ENCODE assay signal across 8 cellular contexts in the genomic region with DNA sequence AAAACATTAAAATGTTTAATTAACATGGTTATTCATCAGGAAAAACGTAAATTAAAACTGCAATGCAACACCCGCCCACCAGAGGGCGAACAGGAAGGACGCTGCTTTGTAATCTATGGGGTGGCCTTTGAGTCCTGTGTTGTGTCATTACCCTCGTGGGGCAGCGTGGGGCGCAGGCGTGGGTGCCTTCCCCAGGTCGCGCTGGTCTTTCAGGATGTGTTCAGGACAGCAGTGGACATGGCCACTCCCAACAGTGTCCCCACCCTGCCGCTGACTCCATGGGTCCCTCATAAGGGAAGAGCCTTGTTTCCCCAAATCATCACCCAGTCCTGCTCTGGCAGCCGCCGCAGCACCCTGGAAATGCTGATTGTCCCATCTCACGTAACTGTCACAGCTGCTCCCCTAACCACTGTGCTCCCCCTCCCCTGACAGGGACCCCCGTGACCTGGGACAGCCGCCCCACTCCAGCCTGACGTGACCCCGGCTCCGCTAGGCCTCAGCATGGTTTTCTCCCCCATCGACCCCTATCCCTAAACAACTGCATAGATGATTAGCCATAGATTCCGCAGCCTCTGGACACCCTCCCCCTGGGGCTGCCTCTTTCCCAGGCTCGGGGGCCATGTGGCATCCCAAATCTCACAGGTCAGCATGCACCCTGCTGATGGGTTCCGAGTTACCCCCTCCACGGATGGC. TPM values are rescaled to one million over a fixed set of nuclear protein-coding genes. Genes with fewer than 3 reads are reported as not detected.
DNase-seq lines count a peak whose midpoint lies in the region; ATAC-seq and TF ChIP-seq lines count a peak whose summit lies in the region.

No MANE protein-coding gene starts in this region.

- TF ChIP-seq POLR2A in gastroesophageal sphincter (IDR thresholded peaks at IDR 0.05) (no peak), prostate gland (IDR thresholded peaks at IDR 0.05) (no peak)

- DNase-seq in SIG-M5 treated with dmso at 0.1 percent for 504 hours (lab: John Stamatoyannopoulos, UW; ENCODE audit: unreplicated experiment): peak; percentile 34
- no peak for DNase-seq in SIG-M5 (lab: John Stamatoyannopoulos, UW)
- peak; percentile 23 to 36 for DNase-seq in activated T-helper 1 cell treated with anti-CD3 and anti-CD28 coated beads, Interleukin-2, amount 50 U/mL, for 16 hours (ENCODE audit: low read depth in 1 of 2, low spot score in 1 of 2)
- DNase-seq in prostate gland (ENCODE audit: low spot score): no peak

- WGBS in gastroesophageal sphincter (ENCODE audit: low coverage in 1 of 2), 2 donors: 36 to 50% methylated on average over 10 to 21 of the region's 24 CpGs
- 62% methylated on average over 24 of the region's 24 CpGs for WGBS in prostate gland

- peak overlapping the region; percentile 46; the same call in 1 of the 2 replicates for H2AFZ ChIP-seq in OCI-LY3 (ENCODE audit: low read depth, low read length)

- H3K4me1 ChIP-seq in OCI-LY3 (ENCODE audit: low read length) (no peaks in the 10 kb centered on the region), gastroesophageal sphincter (peaks cover 0 to 6% (median 0%) of the 10 kb centered on the region in 3 donors), prostate gland (replicated peaks) (no peaks in the 10 kb centered on the region)

- H3K4me2 ChIP-seq in OCI-LY3 (ENCODE audit: low read length): no peak overlapping the region

- H3K36me3 ChIP-seq in OCI-LY3 (replicated peaks; ENCODE audit: low read depth, low read length) (no peaks in the 10 kb centered on the region), gastroesophageal sphincter (no peaks in the 10 kb centered on the region), prostate gland (no peaks in the 10 kb centered on the region)

- H3K27ac ChIP-seq in OCI-LY3 (ENCODE audit: low read length) (no peak overlapping the region), gastroesophageal sphincter (no peak overlapping the region), prostate gland (no peak overlapping the region)

- no peak overlapping the region for H3K4me3 ChIP-seq in OCI-LY3 (ENCODE audit: low read length)
- H3K4me3 ChIP-seq in gastroesophageal sphincter: no peak overlapping the region
- H3K4me3 ChIP-seq in prostate gland: no peak overlapping the region

- intact Hi-C loops in prostate gland (cut with DNase I): loop anchor here (10.0 kb wide), 2 partner anchors 362 to 522 kb away; partner anchors contain the start of gene UBAC1

- H3K27me3 ChIP-seq in OCI-LY3 (ENCODE audit: low read depth, low read length) (peaks cover 10% of the 10 kb centered on the region), gastroesophageal sphincter (peaks cover 69% of the 10 kb centered on the region), prostate gland (replicated peaks; ENCODE audit: insufficient read depth) (no peaks in the 10 kb centered on the region)

- ATAC-seq in gastroesophageal sphincter: no peak
- ATAC-seq in GM18909 (IDR thresholded peaks at IDR 0.05; ENCODE audit: poor library complexity, unreplicated experiment): no peak
- no peak for ATAC-seq in HG03439 (IDR thresholded peaks at IDR 0.05; ENCODE audit: unreplicated experiment)

- TF ChIP-seq CTCF in OCI-LY3 (IDR thresholded peaks at IDR 0.05; ENCODE audit: low read depth, low read length): peak; percentile 59
- TF ChIP-seq CTCF in gastroesophageal sphincter (IDR thresholded peaks at IDR 0.05): peak in 3 of 4 experiments; percentile 31 to 70 (median 51)
- peak; percentile 22 to 60 (median 40) for TF ChIP-seq CTCF in prostate gland (IDR thresholded peaks at IDR 0.05)

- H3K9ac ChIP-seq in OCI-LY3 (ENCODE audit: low read length): no peak overlapping the region

- H3K9me3 ChIP-seq in OCI-LY3 (ENCODE audit: insufficient read depth, low read length) (no peaks in the 10 kb centered on the region), gastroesophageal sphincter (no peaks in the 10 kb centered on the region), prostate gland (no peaks in the 10 kb centered on the region)

- no peaks in the 10 kb centered on the region for H4K20me1 ChIP-seq in OCI-LY3 (ENCODE audit: insufficient read depth, low read length)

- no peak for TF ChIP-seq EP300 in gastroesophageal sphincter (IDR thresholded peaks at IDR 0.05)

- H3K79me2 ChIP-seq in OCI-LY3 (ENCODE audit: low read length): no peaks in the 10 kb centered on the region

RNA-seq across cellular contexts. Expression of gene GLT6D1, which starts 36.4 kb away (rescaled TPM):
- total RNA-seq in gastroesophageal sphincter (not detected), prostate gland (not detected)

RNA-seq across cellular contexts. Expression of gene PAEP, which starts 41.4 kb away (rescaled TPM):
- total RNA-seq in gastroesophageal sphincter (not detected), prostate gland (1 to 10 TPM in 1 of 2 donors, not detected in 1; 3.0 TPM)

RNA-seq across cellular contexts. Expression of gene OBP2A, which starts 57.0 kb away (rescaled TPM):
- not detected for total RNA-seq in gastroesophageal sphincter
- total RNA-seq in prostate gland: 10 to 100 TPM in 1 of 2 donors, not detected in 1; 19.7 TPM

Comparison
In these comparisons a context has a peak if more than half of its experiments do, and no peak if none do; other contexts are left out.
1. DNase-seq: peak in SIG-M5 treated with dmso at 0.1 percent for 504 hours (single experiment) and activated T-helper 1 cell treated with anti-CD3 and anti-CD28 coated beads, Interleukin-2, amount 50 U/mL, for 16 hours (2 of 2); none in SIG-M5 (single experiment) and prostate gland (single experiment).
2. Peak in every context shown above with its lines, with median percentiles within 50 percentile points of each other: CTCF ChIP-seq.